Comparison of ENCODE assay signal across 14 cellular contexts in the genomic region with DNA sequence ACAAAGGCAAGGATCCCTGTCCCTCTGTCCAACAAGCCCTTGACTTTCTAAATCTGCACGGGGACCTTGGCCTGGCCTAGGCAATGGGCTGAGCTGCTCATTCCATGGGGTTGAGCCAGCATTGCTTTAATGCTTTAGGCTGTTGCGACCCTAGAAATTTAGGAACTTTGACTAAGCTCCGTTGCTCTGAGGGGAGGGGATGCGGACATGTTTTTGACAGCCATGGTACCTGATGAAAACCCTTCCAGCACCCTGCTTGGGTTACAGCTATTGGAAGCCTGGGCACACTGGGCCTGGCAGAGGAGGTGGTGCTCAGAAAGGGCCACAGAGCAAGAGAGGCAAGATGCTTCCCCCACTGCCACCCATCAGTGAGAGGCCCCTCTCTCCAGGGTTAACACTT. TPM values are rescaled to one million over a fixed set of nuclear protein-coding genes. Genes with fewer than 3 reads are reported as not detected.
A peak's percentile ranks its signal among the peaks of the same experiment; 100 is the strongest.
DNase-seq lines count a peak whose midpoint lies in the region; ATAC-seq and TF ChIP-seq lines count a peak whose summit lies in the region.
"Had no signal": no experiment of that assay in that cellular context is flagged by ENCODE, and none has a peak within 500 bp of the region (broad histone marks: within the 10 kb centered on the region; RNA-seq: fewer than 3 reads in every experiment).

No MANE protein-coding gene starts in this region.

- H3K36me3 ChIP-seq in muscle layer of colon (ENCODE audit: insufficient read depth, low read length) (peaks cover 4% of the 10 kb centered on the region), gastrocnemius medialis (peaks cover 0 to 4% of the 10 kb centered on the region in 2 donors)

- H3K27me3 ChIP-seq in muscle layer of colon (ENCODE audit: control insufficient read depth in 1 of 2, insufficient read depth in 2 of 2, low read length in 2 of 2) (no peaks in the 10 kb centered on the region), gastrocnemius medialis (no peaks in the 10 kb centered on the region)

- H3K36me3 Mint-ChIP-seq in WTC11, result peaks cover 20% of the 10 kb centered on the region; the same call in 1 of the 2 replicates
- H3K36me3 Mint-ChIP-seq in naive thymus-derived CD8-positive, alpha-beta T cell, result no peaks in the 10 kb centered on the region

- no peak overlapping the region for H3K4me3 ChIP-seq in muscle layer of colon (ENCODE audit: low read depth in 1 of 2, low read length in 2 of 2)
- no peak overlapping the region for H3K4me3 ChIP-seq in gastrocnemius medialis

- peaks cover 63% of the 10 kb centered on the region for H3K4me1 Mint-ChIP-seq in WTC11
- H3K4me1 Mint-ChIP-seq in naive thymus-derived CD8-positive, alpha-beta T cell, result no peaks in the 10 kb centered on the region

- H3K27ac ChIP-seq in muscle layer of colon (ENCODE audit: low read depth, low read length), result peak overlapping the region; percentile 36
- H3K27ac ChIP-seq in gastrocnemius medialis, result peak overlapping the region; percentile 85 to 97 (median 90)
- H3K27ac ChIP-seq: RWPE1 had no signal

- DNase-seq in D341Med (ENCODE audit: low spot score) (peak; percentile 20), WTC11 (ENCODE audit: low spot score) (no peak), gastrocnemius medialis (no peak), T-helper 2 cell (no peak), Kasumi-1 (lab: John Stamatoyannopoulos, UW) (no peak), HT-29 (ENCODE audit: low spot score) (no peak)
- no peak for DNase-seq in naive thymus-derived CD8-positive, alpha-beta T cell
- DNase-seq: C1 segment of cervical spinal cord, DMS153, EL, NCI-H69 had no signal

- H3K4me3 Mint-ChIP-seq in WTC11, result no peak overlapping the region
- no peak overlapping the region for H3K4me3 Mint-ChIP-seq in naive thymus-derived CD8-positive, alpha-beta T cell

- POLR2A ChIA-PET in WTC11 (lab: Charles Lee), result interaction anchor here (1.1 kb wide), 1 partner anchor 10 kb away, joined by 3 read pairs; no protein-coding TSS in a partner anchor
- POLR2A ChIA-PET in naive thymus-derived CD8-positive, alpha-beta T cell (lab: Charles Lee), result no interaction called here

- H3K27me3 Mint-ChIP-seq in WTC11 (ENCODE audit: low read depth), result no peaks in the 10 kb centered on the region
- no peaks in the 10 kb centered on the region for H3K27me3 Mint-ChIP-seq in naive thymus-derived CD8-positive, alpha-beta T cell

- CTCF ChIA-PET in WTC11 (lab: Charles Lee), result interaction anchor here (1.6 to 2.0 kb wide), 2 partner anchors 9 to 37 kb away, joined by 4 to 9 read pairs; a partner anchor contains a TSS

- no peaks in the 10 kb centered on the region for H3K9me3 Mint-ChIP-seq in WTC11
- H3K9me3 Mint-ChIP-seq in naive thymus-derived CD8-positive, alpha-beta T cell, result no peaks in the 10 kb centered on the region

- H3K9me3 ChIP-seq in muscle layer of colon (ENCODE audit: low read length), result no peaks in the 10 kb centered on the region
- H3K9me3 ChIP-seq in gastrocnemius medialis, result no peaks in the 10 kb centered on the region

- in situ Hi-C loops in gastrocnemius medialis (cut with MboI; ENCODE audit: low sequenced_read_pairs in 4 of 4), result no loop called here

- no peak for TF ChIP-seq POLR2A in gastrocnemius medialis (IDR thresholded peaks at IDR 0.05)

- intact Hi-C loops in gastrocnemius medialis (cut with DNase I; ENCODE audit: low total_unique reads), result loop anchor here (2.0 kb wide), 1 partner anchor 35 kb away; no protein-coding TSS in a partner anchor

- peaks cover 54% of the 10 kb centered on the region for H3K4me1 ChIP-seq in muscle layer of colon (ENCODE audit: insufficient read depth, low read length)
- H3K4me1 ChIP-seq in gastrocnemius medialis, result peaks cover 38 to 47% of the 10 kb centered on the region in 2 donors

- H3K9ac ChIP-seq in muscle layer of colon (ENCODE audit: low read length), result peak overlapping the region; percentile 1

- no peak for ATAC-seq in WTC11
- ATAC-seq in gastrocnemius medialis, result no peak
- no peak for ATAC-seq in naive thymus-derived CD8-positive, alpha-beta T cell
- ATAC-seq: HCT116 had no signal

- TF ChIP-seq CTCF in WTC11 (IDR thresholded peaks at IDR 0.05), result no peak
- TF ChIP-seq CTCF in gastrocnemius medialis (IDR thresholded peaks at IDR 0.05 in 4 of 5, conservative IDR thresholded peaks at IDR 0.05 in 1 of 5), result no peak

- peak overlapping the region; percentile 55 for H3K27ac Mint-ChIP-seq in WTC11
- no peak overlapping the region for H3K27ac Mint-ChIP-seq in naive thymus-derived CD8-positive, alpha-beta T cell

TF ChIP-seq in WTC11, 78 proteins besides CTCF, POLR2A, EP300 and RAD21:
- TF ChIP-seq, protein P1, sequence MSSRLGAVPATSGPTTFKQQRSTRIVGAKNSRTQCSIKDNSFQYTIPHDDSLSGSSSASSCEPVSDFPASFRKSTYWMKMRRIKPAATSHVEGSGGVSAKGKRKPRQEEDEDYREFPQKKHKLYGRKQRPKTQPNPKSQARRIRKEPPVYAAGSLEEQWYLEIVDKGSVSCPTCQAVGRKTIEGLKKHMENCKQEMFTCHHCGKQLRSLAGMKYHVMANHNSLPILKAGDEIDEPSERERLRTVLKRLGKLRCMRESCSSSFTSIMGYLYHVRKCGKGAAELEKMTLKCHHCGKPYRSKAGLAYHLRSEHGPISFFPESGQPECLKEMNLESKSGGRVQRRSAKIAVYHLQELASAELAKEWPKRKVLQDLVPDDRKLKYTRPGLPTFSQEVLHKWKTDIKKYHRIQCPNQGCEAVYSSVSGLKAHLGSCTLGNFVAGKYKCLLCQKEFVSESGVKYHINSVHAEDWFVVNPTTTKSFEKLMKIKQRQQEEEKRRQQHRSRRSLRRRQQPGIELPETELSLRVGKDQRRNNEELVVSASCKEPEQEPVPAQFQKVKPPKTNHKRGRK (CRISPR knock-in tag; IDR thresholded peaks at IDR 0.05; ENCODE audit: borderline replicate concordance), result no peak
- TF ChIP-seq, protein P2, sequence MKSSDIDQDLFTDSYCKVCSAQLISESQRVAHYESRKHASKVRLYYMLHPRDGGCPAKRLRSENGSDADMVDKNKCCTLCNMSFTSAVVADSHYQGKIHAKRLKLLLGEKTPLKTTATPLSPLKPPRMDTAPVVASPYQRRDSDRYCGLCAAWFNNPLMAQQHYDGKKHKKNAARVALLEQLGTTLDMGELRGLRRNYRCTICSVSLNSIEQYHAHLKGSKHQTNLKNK (CRISPR knock-in tag; IDR thresholded peaks at IDR 0.05), result no peak
- TF ChIP-seq ZNF416 (CRISPR knock-in tag; IDR thresholded peaks at IDR 0.05) (no peak), SP1 (CRISPR knock-in tag; conservative IDR thresholded peaks at IDR 0.05) (no peak)
- TF ChIP-seq, protein P3, sequence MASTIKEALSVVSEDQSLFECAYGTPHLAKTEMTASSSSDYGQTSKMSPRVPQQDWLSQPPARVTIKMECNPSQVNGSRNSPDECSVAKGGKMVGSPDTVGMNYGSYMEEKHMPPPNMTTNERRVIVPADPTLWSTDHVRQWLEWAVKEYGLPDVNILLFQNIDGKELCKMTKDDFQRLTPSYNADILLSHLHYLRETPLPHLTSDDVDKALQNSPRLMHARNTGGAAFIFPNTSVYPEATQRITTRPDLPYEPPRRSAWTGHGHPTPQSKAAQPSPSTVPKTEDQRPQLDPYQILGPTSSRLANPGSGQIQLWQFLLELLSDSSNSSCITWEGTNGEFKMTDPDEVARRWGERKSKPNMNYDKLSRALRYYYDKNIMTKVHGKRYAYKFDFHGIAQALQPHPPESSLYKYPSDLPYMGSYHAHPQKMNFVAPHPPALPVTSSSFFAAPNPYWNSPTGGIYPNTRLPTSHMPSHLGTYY (CRISPR knock-in tag; IDR thresholded peaks at IDR 0.05), result no peak

RNA-seq across cellular contexts. Expression of a gene that starts 37.1 kb away (rescaled TPM):
- 2.1 to 2.2 TPM (median 2.2 TPM) in 3 replicates for total RNA-seq in WTC11 (2021)
- total RNA-seq in gastrocnemius medialis, result 100 to 1,000 TPM; 200 to 308 (median 266) TPM
- total RNA-seq in naive thymus-derived CD8-positive, alpha-beta T cell, result 1 to 10 TPM; 1.1 TPM
- polyA plus RNA-seq in naive thymus-derived CD8-positive, alpha-beta T cell, result under 1 TPM in 2 of 3 donors, not detected in 1; 0.08 to 0.54 TPM
- not detected in 2 replicates for total RNA-seq in HT-29 (2014; rRNA removed; shearing (Covaris generic))

Comparison
In these comparisons a context has a peak if more than half of its experiments do, and no peak if none do; other contexts are left out.
1. RNA of a gene that starts 37.1 kb away (total RNA-seq): 200 to 308 TPM in gastrocnemius medialis; 2.1 to 2.2 TPM in WTC11, 1.1 TPM in naive thymus-derived CD8-positive, alpha-beta T cell and not detected in HT-29; every median in the first group is over 10 times any median in the second.